In the genomic region with DNA sequence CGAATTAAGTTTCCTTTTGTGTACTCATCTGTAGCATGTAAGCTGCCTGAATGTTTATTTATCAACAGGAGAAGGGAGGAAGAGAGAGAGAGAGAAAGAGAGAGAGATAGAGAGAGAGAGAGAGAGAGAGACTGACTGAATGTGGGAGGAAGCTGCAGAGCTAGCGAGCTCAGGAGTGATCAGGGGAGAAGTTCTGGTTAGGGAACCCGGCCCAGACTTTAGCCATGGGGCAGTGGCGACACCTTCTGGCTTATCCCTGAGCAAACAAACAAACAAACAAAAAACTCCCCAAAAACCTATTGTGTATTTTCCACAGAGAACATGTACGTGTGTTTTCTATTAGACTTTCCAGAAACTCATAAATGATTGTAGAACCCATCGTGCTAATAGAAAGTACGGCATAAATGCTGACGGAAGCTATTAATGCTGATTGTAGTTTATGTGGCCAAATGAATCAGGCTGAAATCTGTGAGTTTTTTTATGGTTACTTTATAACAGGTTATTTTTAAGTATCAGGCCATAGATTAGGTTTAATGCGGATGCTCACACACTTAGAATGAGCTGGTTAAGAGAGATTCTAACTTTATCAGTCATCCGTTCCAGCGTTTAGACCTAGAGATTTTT, we compare ENCODE assay signal across 8 cellular contexts.
DNase-seq lines count a peak whose midpoint lies in the region; ATAC-seq, FAIRE-seq and TF ChIP-seq lines count a peak whose summit lies in the region.

No MANE protein-coding gene starts in this region.

- no peaks in the 10 kb centered on the region for H3K9me3 ChIP-seq in ovary
- H3K9me3 ChIP-seq in tibial artery, result no peaks in the 10 kb centered on the region

- intact Hi-C loops in ovary (cut with DNase I) (loop anchor here in 2 of 4 donors (5.0 to 10.0 kb wide), 4 partner anchors 178 to 1448 kb away; no protein-coding TSS in a partner anchor), tibial artery (cut with DNase I; ENCODE audit: low total_unique reads) (loop anchor here (10.0 kb wide), 2 partner anchors 1268 to 1448 kb away; no protein-coding TSS in a partner anchor)

- DNase-seq in DMS53 (lab: John Stamatoyannopoulos, UW) (peak; percentile 77), OCI-M1 (lab: John Stamatoyannopoulos, UW) (peak; percentile 92), frontal cortex (ENCODE audit: low spot score in 2 of 2) (peak; percentile 29 to 43), ovary (peak; percentile 39 to 71 (median 60)), tibial artery (peak; percentile 72 to 74)
- peak; percentile 25 for DNase-seq in activated effector memory CD4-positive, alpha-beta T cell treated with Interleukin-2 at 50 U/mL for 16 hours

- TF ChIP-seq CTCF in ovary (IDR thresholded peaks at IDR 0.05) (peak; percentile 25 to 42 (median 41)), tibial artery (IDR thresholded peaks at IDR 0.05) (peak; percentile 41 to 48)

- H3K36me3 ChIP-seq in ovary (no peaks in the 10 kb centered on the region), tibial artery (no peaks in the 10 kb centered on the region)

- no peak for TF ChIP-seq EP300 in ovary (IDR thresholded peaks at IDR 0.05)

- H3K27ac ChIP-seq in ovary (no peak overlapping the region), tibial artery (no peak overlapping the region)

- TF ChIP-seq POLR2A in ovary (IDR thresholded peaks at IDR 0.05), result no peak

- H3K4me1 ChIP-seq in ovary (ENCODE audit: insufficient read depth) (no peaks in the 10 kb centered on the region), tibial artery (no peaks in the 10 kb centered on the region)

- WGBS in ovary, 3 donors, result 12 to 19% (median 15%) methylated on average over 11 of the region's 11 CpGs

- H3K27me3 ChIP-seq in ovary (no peaks in the 10 kb centered on the region), tibial artery (peaks cover 0 to 7% of the 10 kb centered on the region in 2 donors)

- ATAC-seq in HG02588 (IDR thresholded peaks at IDR 0.05; ENCODE audit: unreplicated experiment) (peak; percentile 37), GM18873 (IDR thresholded peaks at IDR 0.05; ENCODE audit: low FRiP score, unreplicated experiment) (no peak)

- H3K4me3 ChIP-seq in ovary, result no peak overlapping the region
- no peak overlapping the region for H3K4me3 ChIP-seq in tibial artery

- no peak for FAIRE-seq in frontal cortex (lab: Jason Lieb, UNC)

Comparison
In these comparisons a context has a peak if more than half of its experiments do, and no peak if none do; other contexts are left out.
1. DNase-seq: peak in every context shown above with its lines; median percentile 92 in OCI-M1; 77 in DMS53; 73 in tibial artery; 60 in ovary; 36 in frontal cortex; 25 in activated effector memory CD4-positive, alpha-beta T cell treated with Interleukin-2 at 50 U/mL for 16 hours.